ENCODE assay signal across 9 cellular contexts in the genomic region with DNA sequence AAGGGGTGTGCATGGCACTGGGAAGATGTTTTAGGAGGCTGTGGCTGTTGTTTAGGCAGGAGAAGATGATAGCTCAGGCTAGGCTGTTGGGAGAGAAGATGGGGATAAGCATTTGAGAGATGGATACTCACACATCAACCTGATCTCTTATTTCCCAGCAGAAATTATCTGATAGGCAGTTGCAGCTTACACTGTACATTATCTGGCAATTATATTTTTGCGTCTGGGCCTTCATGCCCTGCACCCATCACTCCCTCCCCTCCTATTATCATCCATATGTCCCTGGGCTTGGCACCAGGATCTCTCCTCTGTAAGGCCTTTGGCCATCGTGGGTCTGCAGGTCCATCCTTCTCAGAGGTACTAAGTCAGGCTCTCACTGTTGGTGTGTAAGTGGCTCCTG.
"Had no signal": no experiment of that assay in that cellular context is flagged by ENCODE, and none has a peak within 500 bp of the region (broad histone marks: within the 10 kb centered on the region; RNA-seq: fewer than 3 reads in every experiment).

No MANE protein-coding gene starts in this region.

- FAIRE-seq: HepG2, HTR-8/SVneo, K562 had no signal

- H3K4me1 Mint-ChIP-seq: IgD-negative memory B cell had no signal

- DNase-seq: IMR-90, KBM-7, KG1 had no signal

- H3K4me3 Mint-ChIP-seq: IgD-negative memory B cell had no signal

- H3K4me2 ChIP-seq: KMS-11 had no signal

- H3K27ac ChIP-seq: HL-60, KMS-11 had no signal

- ATAC-seq: HepG2, K562 had no signal

- H3K9ac ChIP-seq: KMS-11 had no signal

- H3K27me3 Mint-ChIP-seq: IgD-negative memory B cell had no signal

- H3K4me3 ChIP-seq: K562 had no signal
